In genomic region chr2:73033766-73034381, GRCh38 we compare ENCODE assay signal across 3 cellular contexts.
A peak's percentile ranks its signal among the peaks of the same experiment; 100 is the strongest.
TF ChIP-seq lines count a peak whose summit lies in the region.

No MANE protein-coding gene starts in this region.

TF ChIP-seq in A549, 52 proteins besides CTCF, POLR2A, EP300 and RAD21:
- no peak for TF ChIP-seq ZSCAN20 (CRISPR knock-in tag; IDR thresholded peaks at IDR 0.05)
- no peak for TF ChIP-seq FOSL2 (IDR thresholded peaks at IDR 0.05)
- TF ChIP-seq FOSL2 (CRISPR knock-in tag; IDR thresholded peaks at IDR 0.05) = peak; percentile 13; the same call in 1 of the 2 replicates

TF ChIP-seq in IMR-90, 13 proteins besides CTCF, POLR2A, EP300 and RAD21:
- TF ChIP-seq USF2 (IDR thresholded peaks at IDR 0.05; ENCODE audit: low read depth, low read length) (no peak), RCOR1 (IDR thresholded peaks at IDR 0.05; ENCODE audit: insufficient replicate concordance, low read length) (no peak), MAFK (IDR thresholded peaks at IDR 0.05; ENCODE audit: low read depth, low read length) (no peak), CHD1 (IDR thresholded peaks at IDR 0.05; ENCODE audit: low read depth, low read length) (no peak), NFE2L2 (IDR thresholded peaks at IDR 0.05; ENCODE audit: low read depth, low read length) (no peak), FOS (IDR thresholded peaks at IDR 0.05; ENCODE audit: low read depth, low read length) (no peak)

TF ChIP-seq in K562, 482 proteins besides CTCF, POLR2A, EP300 and RAD21:
- TF ChIP-seq DACH1 (IDR thresholded peaks at IDR 0.05; ENCODE audit: partially characterized antibody) = no peak
- TF ChIP-seq RBM25 (IDR thresholded peaks at IDR 0.05; ENCODE audit: low read depth, low read length, severe bottlenecking) = peak; percentile 2
